ENCODE assay signal across 14 cellular contexts in the genomic region with DNA sequence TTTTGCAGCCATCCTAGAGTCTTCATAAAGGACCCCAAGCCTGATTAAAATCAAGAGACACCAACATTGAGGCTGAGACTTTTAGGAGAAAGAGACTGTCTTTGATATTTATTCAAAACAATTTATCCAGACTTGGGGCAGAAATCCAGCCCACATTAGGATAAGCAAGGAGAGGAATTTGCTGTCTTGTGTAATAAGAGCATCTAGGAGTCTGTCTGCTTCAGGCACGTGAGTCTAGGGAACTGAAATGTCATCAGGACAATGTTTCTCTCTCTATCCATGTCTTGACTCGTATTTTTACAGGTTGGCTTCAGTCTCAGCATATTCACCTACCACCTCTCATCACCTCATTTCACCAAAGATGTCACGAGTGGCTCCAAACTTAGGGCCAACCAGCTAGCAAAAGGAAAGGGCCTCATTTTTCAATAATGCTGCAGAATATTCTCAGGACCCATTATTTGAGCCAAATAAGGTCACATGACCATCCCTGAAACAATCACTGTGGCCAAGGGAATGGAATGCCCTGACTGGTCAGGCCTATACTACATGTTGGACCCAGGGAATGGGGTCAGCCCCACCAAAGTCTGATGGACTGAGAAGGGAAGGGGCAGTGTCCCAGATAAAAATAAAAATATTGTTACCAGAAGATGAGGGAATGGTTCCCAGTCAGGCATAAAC.
DNase-seq lines count a peak whose midpoint lies in the region; ATAC-seq and TF ChIP-seq lines count a peak whose summit lies in the region.
"Had no signal": no experiment of that assay in that cellular context is flagged by ENCODE, and none has a peak within 500 bp of the region (broad histone marks: within the 10 kb centered on the region; RNA-seq: fewer than 3 reads in every experiment).

No MANE protein-coding gene starts in this region.

- no peaks in the 10 kb centered on the region for H4K20me1 ChIP-seq in fibroblast of lung (ENCODE audit: control insufficient read depth, extremely low read depth, insufficient read depth, low read length)

- H3K27me3 ChIP-seq in fibroblast of lung (ENCODE audit: control insufficient read depth, insufficient read depth, low read length) (no peaks in the 10 kb centered on the region), lower lobe of right lung (ENCODE audit: low read depth) (no peaks in the 10 kb centered on the region), spleen (replicated peaks in 1 of 7) (no peaks in the 10 kb centered on the region)
- H3K27me3 ChIP-seq: SJSA1 had no signal

- 82 to 97% (median 90%) methylated on average over 3 of the region's 3 CpGs for WGBS in spleen, 5 donors

- H3K9ac ChIP-seq in fibroblast of lung (ENCODE audit: insufficient read depth, low read length) = no peak overlapping the region

- no peak overlapping the region for H2AFZ ChIP-seq in fibroblast of lung (ENCODE audit: low read length)

- DNase-seq in fibroblast of lung (ENCODE audit: low read depth in 2 of 2) = peak; percentile 38 to 46
- no peak for DNase-seq in lower lobe of right lung
- no peak for DNase-seq in HEK293T (ENCODE audit: extremely low spot score)
- no peak for DNase-seq in NOMO-1 treated with dmso at 0.1 percent for 144 hours (lab: John Stamatoyannopoulos, UW; ENCODE audit: unreplicated experiment)
- no peak for DNase-seq in spleen
- DNase-seq: C1 segment of cervical spinal cord, HCEC 1CT, NCI-H1092, NCI-H226, NCI-H526 treated with DMSO at 0.1 percent for 48 hours had no signal

- TF ChIP-seq POLR2A in spleen (IDR thresholded peaks at IDR 0.05) = no peak

- CTCF ChIA-PET in HEK293T (lab: Yijun Ruan, JAX) = no interaction called here

- ATAC-seq in lower lobe of right lung = no peak
- ATAC-seq in GM19455 (IDR thresholded peaks at IDR 0.05; ENCODE audit: unreplicated experiment) = no peak

- H3K4me1 ChIP-seq in fibroblast of lung (ENCODE audit: control insufficient read depth, extremely low read depth, insufficient read depth, low read length) (peaks cover 4% of the 10 kb centered on the region), lower lobe of right lung (peaks cover 19% of the 10 kb centered on the region), spleen (peaks cover 0 to 14% (median 0%) of the 10 kb centered on the region in 6 donors)
- H3K4me1 ChIP-seq: SJSA1 had no signal

- no peak overlapping the region for H3K4me3 ChIP-seq in fibroblast of lung (replicated peaks in 1 of 4; ENCODE audit: control extremely low read depth in 1 of 4, insufficient read depth in 1 of 4, low read depth in 3 of 4, low read length in 4 of 4)
- no peak overlapping the region for H3K4me3 ChIP-seq in lower lobe of right lung
- no peak overlapping the region for H3K4me3 ChIP-seq in spleen
- H3K4me3 ChIP-seq: SJSA1 had no signal

- H3K27ac ChIP-seq in fibroblast of lung (ENCODE audit: insufficient read depth, low read length) (no peak overlapping the region), lower lobe of right lung (peak overlapping the region; percentile 31), spleen (no peak overlapping the region)
- H3K27ac ChIP-seq: RWPE1, SJSA1 had no signal

- no peaks in the 10 kb centered on the region for H3K9me3 ChIP-seq in fibroblast of lung (ENCODE audit: control insufficient read depth, insufficient read depth, low read depth, low read length)
- H3K9me3 ChIP-seq in lower lobe of right lung = no peaks in the 10 kb centered on the region
- no peaks in the 10 kb centered on the region for H3K9me3 ChIP-seq in spleen
- H3K9me3 ChIP-seq: SJSA1 had no signal

- intact Hi-C loops in lower lobe of right lung (cut with DNase I) (no loop called here), spleen (cut with DNase I; ENCODE audit: low total_unique reads) (no loop called here)

- H3K36me3 ChIP-seq in fibroblast of lung (ENCODE audit: control insufficient read depth, insufficient read depth, low read length) = peaks cover 2% of the 10 kb centered on the region
- peaks cover 35% of the 10 kb centered on the region for H3K36me3 ChIP-seq in lower lobe of right lung
- peaks cover 0 to 75% (median 27%) of the 10 kb centered on the region in 6 donors for H3K36me3 ChIP-seq in spleen

- no peaks in the 10 kb centered on the region for H3K79me2 ChIP-seq in fibroblast of lung (ENCODE audit: control insufficient read depth, insufficient read depth, low read length)

- no peak overlapping the region for H3K4me2 ChIP-seq in fibroblast of lung (ENCODE audit: extremely low read depth, insufficient read depth, low read length)

- no peak for TF ChIP-seq EP300 in Ishikawa (IDR thresholded peaks at IDR 0.05; ENCODE audit: borderline replicate concordance)

- TF ChIP-seq CTCF in fibroblast of lung (conservative IDR thresholded peaks at IDR 0.05 in 1 of 2, IDR thresholded peaks at IDR 0.05 in 1 of 2; ENCODE audit: low read depth in 1 of 2, low read length in 2 of 2) = no peak
- TF ChIP-seq CTCF in lower lobe of right lung (IDR thresholded peaks at IDR 0.05) = no peak
- TF ChIP-seq CTCF in spleen (IDR thresholded peaks at IDR 0.05 in 8 of 11, conservative IDR thresholded peaks at IDR 0.05 in 3 of 11) = no peak

- no peak for TF ChIP-seq RAD21 in Ishikawa (IDR thresholded peaks at IDR 0.05; ENCODE audit: low read depth)

- POLR2A ChIA-PET in HEK293T (lab: Yijun Ruan, JAX) = no interaction called here

TF ChIP-seq in Ishikawa, 13 proteins besides CTCF, POLR2A, EP300 and RAD21:
- no peak for TF ChIP-seq CEBPB (IDR thresholded peaks at IDR 0.05)
- no peak for TF ChIP-seq TAF1 (IDR thresholded peaks at IDR 0.05; ENCODE audit: low read depth)
- TF ChIP-seq USF1 (IDR thresholded peaks at IDR 0.05) = peak; percentile 66

TF ChIP-seq in HEK293T, 16 proteins besides CTCF, POLR2A, EP300 and RAD21:
- TF ChIP-seq NFRKB (IDR thresholded peaks at IDR 0.05) (no peak), SUZ12 (IDR thresholded peaks at IDR 0.05) (no peak), FOXK2 (IDR thresholded peaks at IDR 0.05) (no peak), SP1 (IDR thresholded peaks at IDR 0.05) (no peak), ARNT (IDR thresholded peaks at IDR 0.05) (no peak), FOXA1 (IDR thresholded peaks at IDR 0.05) (no peak), LEF1 (IDR thresholded peaks at IDR 0.05; ENCODE audit: borderline replicate concordance) (no peak), ELF4 (IDR thresholded peaks at IDR 0.05) (no peak), FOXM1 (IDR thresholded peaks at IDR 0.05; ENCODE audit: borderline replicate concordance) (no peak), PKNOX1 (IDR thresholded peaks at IDR 0.05) (no peak), CTBP1 (IDR thresholded peaks at IDR 0.05; ENCODE audit: borderline replicate concordance) (no peak), BHLHE40 (IDR thresholded peaks at IDR 0.05; ENCODE audit: borderline replicate concordance) (no peak), TARDBP (IDR thresholded peaks at IDR 0.05) (no peak), HDGF (IDR thresholded peaks at IDR 0.05; ENCODE audit: borderline replicate concordance) (no peak)

Comparison
In these comparisons a context has a peak if more than half of its experiments do, and no peak if none do; other contexts are left out.
1. DNase-seq: peak in fibroblast of lung (2 of 2); none in lower lobe of right lung (single experiment), HEK293T (single experiment), NOMO-1 treated with dmso at 0.1 percent for 144 hours (single experiment) and spleen (single experiment).